Comparison of ENCODE assay signal across 25 cellular contexts in genomic region chr7:158272509-158273137, GRCh38.
"Had no signal": no experiment of that assay in that cellular context is flagged by ENCODE, and none has a peak within 500 bp of the region (broad histone marks: within the 10 kb centered on the region; RNA-seq: fewer than 3 reads in every experiment).

No MANE protein-coding gene starts in this region.

- H3K36me3 Mint-ChIP-seq: activated CD4-positive, alpha-beta memory T cell treated with anti-CD3 and anti-CD28 coated beads for 36 hours; brain; immature natural killer cell had no signal

- H3K36me3 ChIP-seq: colonic mucosa, gastrocnemius medialis, heart left ventricle, lower lobe of right lung, right lobe of liver, tibial nerve, vagina had no signal

- DNase-seq: activated B cell treated with CpG ODN at 0.5 μM for 24 hours; activated CD4-positive, alpha-beta memory T cell treated with anti-CD3 and anti-CD28 coated beads for 36 hours; activated CD4-positive, alpha-beta T cell treated with anti-CD3 and anti-CD28 coated beads for 4 hours; activated naive CD4-positive, alpha-beta T cell treated with anti-CD3 and anti-CD28 coated beads for 36 hours; activated T-cell treated with anti-CD3 and anti-CD28 coated beads for 4 hours; anterior cingulate cortex; central memory CD4-positive, alpha-beta T cell; colonic mucosa; erythroblast; gastrocnemius medialis; immature natural killer cell; kidney glomerular epithelial cell; lower lobe of right lung; nucleus accumbens; stimulated activated CD8-positive, alpha-beta memory T cell treated with anti-CD3 and anti-CD28 coated beads, Interleukin-4, amount 100 ng/mL, for 48 hours; stimulated activated naive CD4-positive, alpha-beta T cell had no signal

- H3K9me3 Mint-ChIP-seq: activated CD4-positive, alpha-beta memory T cell treated with anti-CD3 and anti-CD28 coated beads for 36 hours; activated naive CD4-positive, alpha-beta T cell treated with anti-CD3 and anti-CD28 coated beads for 36 hours; T-helper 2 cell treated with Interferon-gamma antibody and Interleukin-4, amounts not matched to agents 5 μg/mL and 100 μg/mL, for 36 hours had no signal

- H3K27me3 Mint-ChIP-seq: activated B cell treated with CpG ODN at 0.5 μM for 24 hours; activated CD4-positive, alpha-beta memory T cell treated with anti-CD3 and anti-CD28 coated beads for 36 hours; brain had no signal

- H3K4me3 ChIP-seq: colonic mucosa, gastrocnemius medialis, heart left ventricle, lower lobe of right lung, psoas muscle, right lobe of liver, tibial nerve, vagina had no signal

- H3K4me1 ChIP-seq: colonic mucosa, gastrocnemius medialis, heart left ventricle, lower lobe of right lung, psoas muscle, right lobe of liver, tibial nerve, vagina had no signal

- H3K9me3 ChIP-seq: colonic mucosa, gastrocnemius medialis, heart left ventricle, lower lobe of right lung, psoas muscle, right lobe of liver, vagina had no signal

- H3K4me3 Mint-ChIP-seq: activated B cell treated with CpG ODN at 0.5 μM for 24 hours; activated CD4-positive, alpha-beta memory T cell treated with anti-CD3 and anti-CD28 coated beads for 36 hours; activated naive CD4-positive, alpha-beta T cell treated with anti-CD3 and anti-CD28 coated beads for 36 hours; activated T-helper 1 cell treated with anti-CD3 and anti-CD28 coated beads, Interleukin-12 subunit alpha, Interleukin-12 subunit beta, Interleukin-2, Interleukin-4 antibody, amounts not matched to agents 30 ng/mL and 10 ng/mL and 1 ng/mL, durations not matched to agents 14 hours and 24 hours and 36 hours; brain; immature natural killer cell; nephron; T-helper 2 cell treated with Interferon-gamma antibody and Interleukin-4, amounts not matched to agents 5 μg/mL and 100 μg/mL, for 36 hours had no signal

- ATAC-seq: gastrocnemius medialis, heart left ventricle, lower lobe of right lung, psoas muscle, right lobe of liver had no signal

- H3K27ac Mint-ChIP-seq: activated B cell treated with CpG ODN at 0.5 μM for 24 hours; activated CD4-positive, alpha-beta memory T cell treated with anti-CD3 and anti-CD28 coated beads for 36 hours; activated naive CD4-positive, alpha-beta T cell treated with anti-CD3 and anti-CD28 coated beads for 36 hours; activated T-helper 1 cell treated with anti-CD3 and anti-CD28 coated beads, Interleukin-12 subunit alpha, Interleukin-12 subunit beta, Interleukin-2, Interleukin-4 antibody, amounts not matched to agents 30 ng/mL and 10 ng/mL and 1 ng/mL, durations not matched to agents 14 hours and 24 hours and 36 hours; immature natural killer cell; nephron; T-helper 2 cell treated with Interferon-gamma antibody and Interleukin-4, amounts not matched to agents 5 μg/mL and 100 μg/mL, for 36 hours had no signal

- H3K27ac ChIP-seq: colonic mucosa, gastrocnemius medialis, heart left ventricle, lower lobe of right lung, psoas muscle, right lobe of liver, vagina had no signal

- H3K27me3 ChIP-seq: colonic mucosa, gastrocnemius medialis, right lobe of liver, tibial nerve, vagina had no signal

- H3K4me1 Mint-ChIP-seq: activated B cell treated with CpG ODN at 0.5 μM for 24 hours, immature natural killer cell, nephron had no signal
